7 cellular contexts compared by ENCODE assay signal in the genomic region with DNA sequence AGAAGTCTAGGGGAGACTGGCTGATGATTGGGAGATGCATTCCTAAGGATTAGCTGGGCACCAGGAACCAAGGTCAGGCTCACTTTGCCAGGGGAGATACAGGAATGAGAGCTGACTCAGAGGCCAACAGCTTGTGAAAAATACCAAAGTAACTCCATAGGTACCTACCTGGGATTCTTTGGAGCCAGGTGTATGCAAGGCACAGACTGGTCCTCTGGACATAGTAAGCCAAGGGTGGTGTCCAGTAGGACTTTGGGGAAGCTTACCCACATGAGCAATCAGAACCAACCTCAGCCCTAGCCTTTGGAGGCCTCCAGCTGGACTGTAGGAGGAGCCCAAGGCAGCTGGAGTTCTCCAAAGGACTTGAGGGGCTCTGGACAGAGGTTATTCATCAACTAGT.
"Had no signal": no experiment of that assay in that cellular context is flagged by ENCODE, and none has a peak within 500 bp of the region (broad histone marks: within the 10 kb centered on the region; RNA-seq: fewer than 3 reads in every experiment).

No MANE protein-coding gene starts in this region.

- H3K27ac ChIP-seq: HL-60 had no signal

- H3K4me1 Mint-ChIP-seq: GM23338, H9 had no signal

- H3K36me3 Mint-ChIP-seq: IgD-negative memory B cell had no signal

- H3K27ac Mint-ChIP-seq: GM23338, H9, HFFc6, IgD-negative memory B cell had no signal

- H3K4me3 ChIP-seq: GM23338 had no signal

- ATAC-seq: GM23338, HepG2 had no signal

- H3K27me3 Mint-ChIP-seq: IgD-negative memory B cell had no signal

- DNase-seq: H9, HCEC 1CT, HFFc6 had no signal

- H3K4me3 Mint-ChIP-seq: GM23338, H9, HFFc6 had no signal
